Comparison of ENCODE assay signal across 8 cellular contexts in the genomic region with DNA sequence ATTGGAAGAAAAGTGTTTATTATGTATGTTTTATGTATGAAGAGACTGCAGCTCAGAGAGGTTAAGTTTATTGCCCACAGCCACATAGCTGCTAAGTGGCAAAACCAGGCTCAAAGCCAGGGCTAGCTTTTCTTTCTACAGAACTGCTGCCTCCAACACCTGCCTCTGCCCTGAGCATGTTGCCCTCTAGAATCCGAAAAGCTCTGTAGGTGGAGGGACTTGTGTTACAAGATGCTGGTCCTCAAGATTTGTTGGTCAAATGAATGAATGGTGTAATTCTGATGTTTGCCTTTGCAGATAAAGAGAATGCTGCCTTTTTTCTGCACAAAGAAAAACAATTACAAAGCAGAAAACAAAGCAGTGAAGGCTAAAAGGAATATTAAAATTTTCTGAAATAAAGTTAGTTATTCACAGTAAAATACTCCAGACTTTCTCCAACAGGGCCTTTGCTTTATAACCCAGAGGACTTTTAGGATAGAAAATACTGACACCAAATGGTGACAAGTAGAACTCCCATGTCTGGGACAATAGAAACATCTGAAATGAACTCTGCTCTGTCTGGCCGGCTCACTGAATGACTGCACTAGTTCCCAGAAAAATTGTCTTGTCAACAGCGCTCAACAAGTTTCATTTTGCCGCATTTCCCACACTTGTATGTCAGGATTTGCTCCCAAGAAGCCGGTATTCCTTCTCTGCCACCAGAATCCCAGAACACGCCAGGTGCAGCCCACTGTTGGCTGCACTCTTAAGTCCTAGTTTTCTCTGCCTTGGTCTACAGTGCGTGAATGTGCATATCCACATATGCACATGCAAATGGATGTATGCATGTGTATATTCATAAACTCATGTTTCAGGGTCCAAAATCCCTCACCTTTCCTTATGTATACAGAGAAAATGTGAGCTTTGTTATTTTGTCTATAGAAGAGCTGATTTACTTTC. TPM values are rescaled to one million over a fixed set of nuclear protein-coding genes. Genes with fewer than 3 reads are reported as not detected.
DNase-seq lines count a peak whose midpoint lies in the region; ATAC-seq and TF ChIP-seq lines count a peak whose summit lies in the region.

No MANE protein-coding gene starts in this region.

- peak; percentile 52 for ATAC-seq in GM19351 (IDR thresholded peaks at IDR 0.05; ENCODE audit: unreplicated experiment)
- ATAC-seq in GM19324 (IDR thresholded peaks at IDR 0.05; ENCODE audit: low FRiP score, unreplicated experiment), result no peak

- no peak overlapping the region for H3K4me3 ChIP-seq in fibroblast of pulmonary artery (replicated peaks; ENCODE audit: low read depth, low read length)

- peak; percentile 48 for TF ChIP-seq CTCF in fibroblast of pulmonary artery (IDR thresholded peaks at IDR 0.05; ENCODE audit: low read length, missing control alignments)

- DNase-seq in DMS153 treated with DMSO at 0.1 percent for 48 hours (lab: John Stamatoyannopoulos, UW; ENCODE audit: unreplicated experiment) (peak; percentile 24), HuH-7 (ENCODE audit: low spot score) (peak; percentile 17), SK-N-DZ (ENCODE audit: low spot score) (peak; percentile 35), fibroblast of pulmonary artery (ENCODE audit: low read depth) (peak; percentile 58), pons (ENCODE audit: low spot score) (peak; percentile 80)
- no peak for DNase-seq in stimulated activated CD4-positive, alpha-beta T cell treated with anti-CD3 and anti-CD28 coated beads, Interleukin-4, amount 100 ng/mL, for 24 hours

RNA-seq across cellular contexts. Expression of a gene that starts 11.0 kb away (rescaled TPM):
- polyA plus RNA-seq in SK-N-DZ (2014; cell fraction: cytosol; rRNA removed), result not detected in 2 replicates
- not detected in 2 replicates for polyA plus RNA-seq in SK-N-DZ (2014; cell fraction: nucleus; rRNA removed)

RNA-seq across cellular contexts. Expression of a gene that starts 21.9 kb away (rescaled TPM):
- not detected in 2 replicates for polyA plus RNA-seq in SK-N-DZ (2014; cell fraction: cytosol; rRNA removed)
- polyA plus RNA-seq in SK-N-DZ (2014; cell fraction: nucleus; rRNA removed), result not detected in 2 replicates
